Comparison of ENCODE assay signal across 15 cellular contexts in genomic region chr7:69109131-69109740, GRCh38.
"Had no signal": no experiment of that assay in that cellular context is flagged by ENCODE, and none has a peak within 500 bp of the region (broad histone marks: within the 10 kb centered on the region; RNA-seq: fewer than 3 reads in every experiment).

No MANE protein-coding gene starts in this region.

- H3K27ac Mint-ChIP-seq: immature natural killer cell, neural progenitor cell had no signal

- ATAC-seq: lower lobe of right lung had no signal

- H3K4me3 ChIP-seq: lower lobe of right lung, neural progenitor cell, ovary, stomach, thoracic aorta had no signal

- H3K36me3 ChIP-seq: lower lobe of right lung, neural progenitor cell, ovary, stomach, thoracic aorta had no signal

- H3K9me3 ChIP-seq: lower lobe of right lung, ovary, thoracic aorta had no signal

- H3K27ac ChIP-seq: lower lobe of right lung, neural progenitor cell, ovary, stomach, thoracic aorta had no signal

- H3K36me3 Mint-ChIP-seq: immature natural killer cell, neural progenitor cell had no signal

- H3K4me1 Mint-ChIP-seq: immature natural killer cell had no signal

- H3K27me3 ChIP-seq: neural progenitor cell, ovary, stomach had no signal

- H3K4me1 ChIP-seq: lower lobe of right lung, neural progenitor cell, stomach had no signal

- H3K4me3 Mint-ChIP-seq: immature natural killer cell, neural progenitor cell had no signal

- DNase-seq: activated CD4-positive, alpha-beta T cell treated with anti-CD3 and anti-CD28 coated beads, Interleukin-2, amount 50 U/mL, for 1 hour; activated naive CD4-positive, alpha-beta T cell treated with anti-CD3 and anti-CD28 coated beads, Interleukin-2, amount 50 U/mL, for 16 hours; dermis blood vessel endothelial cell; erythroblast; hypothalamus; immature natural killer cell; left cardiac atrium; lower lobe of right lung; midbrain; ovary; stimulated activated CD4-positive, alpha-beta T cell treated with anti-CD3 and anti-CD28 coated beads, Interleukin-15, amount 100 ng/mL, for 24 hours; stimulated activated CD4-positive, alpha-beta T cell treated with anti-CD3 and anti-CD28 coated beads, Interleukin-4, amount 100 ng/mL, for 4 hours; stomach had no signal
